Comparison of ENCODE assay signal across 1 cellular context in the genomic region with DNA sequence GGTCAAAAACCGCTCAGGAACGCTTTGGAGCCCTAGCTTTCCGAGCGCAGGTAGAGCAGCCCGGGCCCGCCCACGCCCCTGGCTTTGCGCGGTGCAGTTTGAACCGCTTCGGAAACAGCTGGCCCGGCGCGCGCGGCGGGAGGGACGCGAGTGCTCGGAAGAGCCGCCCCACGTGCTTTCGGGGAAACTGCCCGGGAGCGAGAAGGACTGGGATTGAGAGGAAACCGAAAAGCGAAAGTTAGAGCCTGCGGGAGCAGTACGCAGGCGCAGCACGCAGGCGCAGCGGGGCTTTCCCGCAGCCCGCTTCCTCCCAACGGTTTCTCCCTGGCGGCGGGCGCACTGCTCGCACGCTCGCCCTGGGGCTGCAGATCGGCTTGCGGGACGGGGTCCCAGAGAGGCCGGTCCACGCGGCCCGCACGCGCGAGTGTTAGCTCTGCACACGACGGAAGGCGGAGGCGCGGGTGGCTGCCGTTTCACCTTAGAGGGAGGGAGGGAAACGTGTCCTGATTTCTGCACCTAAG.
TF ChIP-seq lines count a peak whose summit lies in the region.

No MANE protein-coding gene starts in this region.

TF ChIP-seq in HEK293, 187 proteins besides CTCF, POLR2A, EP300 and RAD21 (continued from another document and continues in another):
- TF ChIP-seq, protein P1, sequence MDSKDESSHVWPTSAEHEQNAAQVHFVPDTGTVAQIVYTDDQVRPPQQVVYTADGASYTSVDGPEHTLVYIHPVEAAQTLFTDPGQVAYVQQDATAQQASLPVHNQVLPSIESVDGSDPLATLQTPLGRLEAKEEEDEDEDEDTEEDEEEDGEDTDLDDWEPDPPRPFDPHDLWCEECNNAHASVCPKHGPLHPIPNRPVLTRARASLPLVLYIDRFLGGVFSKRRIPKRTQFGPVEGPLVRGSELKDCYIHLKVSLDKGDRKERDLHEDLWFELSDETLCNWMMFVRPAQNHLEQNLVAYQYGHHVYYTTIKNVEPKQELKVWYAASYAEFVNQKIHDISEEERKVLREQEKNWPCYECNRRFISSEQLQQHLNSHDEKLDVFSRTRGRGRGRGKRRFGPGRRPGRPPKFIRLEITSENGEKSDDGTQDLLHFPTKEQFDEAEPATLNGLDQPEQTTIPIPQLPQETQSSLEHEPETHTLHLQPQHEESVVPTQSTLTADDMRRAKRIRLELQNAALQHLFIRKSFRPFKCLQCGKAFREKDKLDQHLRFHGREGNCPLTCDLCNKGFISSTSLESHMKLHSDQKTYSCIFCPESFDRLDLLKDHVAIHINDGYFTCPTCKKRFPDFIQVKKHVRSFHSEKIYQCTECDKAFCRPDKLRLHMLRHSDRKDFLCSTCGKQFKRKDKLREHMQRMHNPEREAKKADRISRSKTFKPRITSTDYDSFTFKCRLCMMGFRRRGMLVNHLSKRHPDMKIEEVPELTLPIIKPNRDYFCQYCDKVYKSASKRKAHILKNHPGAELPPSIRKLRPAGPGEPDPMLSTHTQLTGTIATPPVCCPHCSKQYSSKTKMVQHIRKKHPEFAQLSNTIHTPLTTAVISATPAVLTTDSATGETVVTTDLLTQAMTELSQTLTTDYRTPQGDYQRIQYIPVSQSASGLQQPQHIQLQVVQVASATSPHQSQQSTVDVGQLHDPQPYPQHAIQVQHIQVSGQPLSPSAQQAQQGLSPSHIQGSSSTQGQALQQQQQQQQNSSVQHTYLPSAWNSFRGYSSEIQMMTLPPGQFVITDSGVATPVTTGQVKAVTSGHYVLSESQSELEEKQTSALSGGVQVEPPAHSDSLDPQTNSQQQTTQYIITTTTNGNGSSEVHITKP (tag by site-specific recombination; IDR thresholded peaks at IDR 0.05), result peak; percentile 84
- TF ChIP-seq ZNF239 (tag by site-specific recombination; IDR thresholded peaks at IDR 0.05) (no peak), KLF1 (tag by site-specific recombination; IDR thresholded peaks at IDR 0.05) (peak; percentile 83), HOXC10 (CRISPR knock-in tag; IDR thresholded peaks at IDR 0.05) (peak; percentile 93; the same call in 1 of the 2 replicates), ZFP37 (tag by site-specific recombination; IDR thresholded peaks at IDR 0.05) (peak; percentile 91), TCF7L2 (IDR thresholded peaks at IDR 0.05; ENCODE audit: borderline replicate concordance, low read depth, low read length) (peak; percentile 52; the same call in 1 of the 2 replicates), ZNF791 (tag by site-specific recombination; IDR thresholded peaks at IDR 0.05) (no peak), ZNF184 (tag by site-specific recombination; IDR thresholded peaks at IDR 0.05) (0 out of 2 replicates have a peak, but pooled peaks have one; percentile 56), ZNF157 (tag by site-specific recombination; IDR thresholded peaks at IDR 0.05) (no peak), ZNF830 (tag by site-specific recombination; IDR thresholded peaks at IDR 0.05; ENCODE audit: low read depth) (no peak), ZNF768 (tag by site-specific recombination; IDR thresholded peaks at IDR 0.05) (no peak), GLI4 (tag by site-specific recombination; IDR thresholded peaks at IDR 0.05) (no peak), SALL2 (tag by site-specific recombination; IDR thresholded peaks at IDR 0.05; ENCODE audit: borderline replicate concordance) (no peak), ZNF266 (tag by site-specific recombination; IDR thresholded peaks at IDR 0.05; ENCODE audit: low read depth) (no peak), SETDB1 (IDR thresholded peaks at IDR 0.05; ENCODE audit: insufficient read length, low read length) (peak; percentile 49), ZNF391 (tag by site-specific recombination; IDR thresholded peaks at IDR 0.05; ENCODE audit: borderline replicate concordance, low read depth) (peak; percentile 67; the same call in 1 of the 2 replicates), ZBTB48 (tag by site-specific recombination; IDR thresholded peaks at IDR 0.05) (no peak), GLIS1 (tag by site-specific recombination; IDR thresholded peaks at IDR 0.05) (peak; percentile 81), ZNF155 (tag by site-specific recombination; IDR thresholded peaks at IDR 0.05) (no peak), ZNF621 (tag by site-specific recombination; IDR thresholded peaks at IDR 0.05) (no peak), ZNF560 (tag by site-specific recombination; IDR thresholded peaks at IDR 0.05; ENCODE audit: borderline replicate concordance) (no peak), KLF7 (tag by site-specific recombination; IDR thresholded peaks at IDR 0.05; ENCODE audit: borderline replicate concordance) (peak; percentile 85), ZNF785 (tag by site-specific recombination; IDR thresholded peaks at IDR 0.05) (no peak), ZNF24 (tag by site-specific recombination; IDR thresholded peaks at IDR 0.05) (peak; percentile 86), ZNF169 (tag by site-specific recombination; IDR thresholded peaks at IDR 0.05) (no peak), SP3 (tag by site-specific recombination; IDR thresholded peaks at IDR 0.05) (peak; percentile 71), ZNF501 (tag by site-specific recombination; IDR thresholded peaks at IDR 0.05) (peak; percentile 97), ZNF777 (tag by site-specific recombination; IDR thresholded peaks at IDR 0.05; ENCODE audit: borderline replicate concordance) (no peak), ZNF549 (tag by site-specific recombination; IDR thresholded peaks at IDR 0.05) (no peak), HOXD13 (CRISPR knock-in tag; IDR thresholded peaks at IDR 0.05; ENCODE audit: borderline replicate concordance) (no peak), ZFP41 (tag by site-specific recombination; IDR thresholded peaks at IDR 0.05; ENCODE audit: borderline replicate concordance) (no peak), GLIS2 (tag by site-specific recombination; IDR thresholded peaks at IDR 0.05) (peak; percentile 70; the same call in 1 of the 2 replicates)
- TF ChIP-seq, protein P2, sequence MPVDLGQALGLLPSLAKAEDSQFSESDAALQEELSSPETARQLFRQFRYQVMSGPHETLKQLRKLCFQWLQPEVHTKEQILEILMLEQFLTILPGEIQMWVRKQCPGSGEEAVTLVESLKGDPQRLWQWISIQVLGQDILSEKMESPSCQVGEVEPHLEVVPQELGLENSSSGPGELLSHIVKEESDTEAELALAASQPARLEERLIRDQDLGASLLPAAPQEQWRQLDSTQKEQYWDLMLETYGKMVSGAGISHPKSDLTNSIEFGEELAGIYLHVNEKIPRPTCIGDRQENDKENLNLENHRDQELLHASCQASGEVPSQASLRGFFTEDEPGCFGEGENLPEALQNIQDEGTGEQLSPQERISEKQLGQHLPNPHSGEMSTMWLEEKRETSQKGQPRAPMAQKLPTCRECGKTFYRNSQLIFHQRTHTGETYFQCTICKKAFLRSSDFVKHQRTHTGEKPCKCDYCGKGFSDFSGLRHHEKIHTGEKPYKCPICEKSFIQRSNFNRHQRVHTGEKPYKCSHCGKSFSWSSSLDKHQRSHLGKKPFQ (tag by site-specific recombination; IDR thresholded peaks at IDR 0.05), result peak; percentile 48; the same call in 1 of the 2 replicates
- TF ChIP-seq, protein P3, sequence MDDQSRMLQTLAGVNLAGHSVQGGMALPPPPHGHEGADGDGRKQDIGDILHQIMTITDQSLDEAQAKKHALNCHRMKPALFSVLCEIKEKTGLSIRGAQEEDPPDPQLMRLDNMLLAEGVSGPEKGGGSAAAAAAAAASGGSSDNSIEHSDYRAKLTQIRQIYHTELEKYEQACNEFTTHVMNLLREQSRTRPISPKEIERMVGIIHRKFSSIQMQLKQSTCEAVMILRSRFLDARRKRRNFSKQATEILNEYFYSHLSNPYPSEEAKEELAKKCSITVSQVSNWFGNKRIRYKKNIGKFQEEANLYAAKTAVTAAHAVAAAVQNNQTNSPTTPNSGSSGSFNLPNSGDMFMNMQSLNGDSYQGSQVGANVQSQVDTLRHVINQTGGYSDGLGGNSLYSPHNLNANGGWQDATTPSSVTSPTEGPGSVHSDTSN (CRISPR knock-in tag; IDR thresholded peaks at IDR 0.05), result peak; percentile 75; the same call in 1 of the 2 replicates
- TF ChIP-seq, protein P4, sequence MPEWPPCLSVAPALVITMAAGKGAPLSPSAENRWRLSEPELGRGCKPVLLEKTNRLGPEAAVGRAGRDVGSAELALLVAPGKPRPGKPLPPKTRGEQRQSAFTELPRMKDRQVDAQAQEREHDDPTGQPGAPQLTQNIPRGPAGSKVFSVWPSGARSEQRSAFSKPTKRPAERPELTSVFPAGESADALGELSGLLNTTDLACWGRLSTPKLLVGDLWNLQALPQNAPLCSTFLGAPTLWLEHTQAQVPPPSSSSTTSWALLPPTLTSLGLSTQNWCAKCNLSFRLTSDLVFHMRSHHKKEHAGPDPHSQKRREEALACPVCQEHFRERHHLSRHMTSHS (tag by site-specific recombination; IDR thresholded peaks at IDR 0.05), result no peak
- TF ChIP-seq, protein P5, sequence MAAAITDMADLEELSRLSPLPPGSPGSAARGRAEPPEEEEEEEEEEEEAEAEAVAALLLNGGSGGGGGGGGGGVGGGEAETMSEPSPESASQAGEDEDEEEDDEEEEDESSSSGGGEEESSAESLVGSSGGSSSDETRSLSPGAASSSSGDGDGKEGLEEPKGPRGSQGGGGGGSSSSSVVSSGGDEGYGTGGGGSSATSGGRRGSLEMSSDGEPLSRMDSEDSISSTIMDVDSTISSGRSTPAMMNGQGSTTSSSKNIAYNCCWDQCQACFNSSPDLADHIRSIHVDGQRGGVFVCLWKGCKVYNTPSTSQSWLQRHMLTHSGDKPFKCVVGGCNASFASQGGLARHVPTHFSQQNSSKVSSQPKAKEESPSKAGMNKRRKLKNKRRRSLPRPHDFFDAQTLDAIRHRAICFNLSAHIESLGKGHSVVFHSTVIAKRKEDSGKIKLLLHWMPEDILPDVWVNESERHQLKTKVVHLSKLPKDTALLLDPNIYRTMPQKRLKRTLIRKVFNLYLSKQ (tag by site-specific recombination; IDR thresholded peaks at IDR 0.05; ENCODE audit: borderline replicate concordance), result no peak
- TF ChIP-seq, protein P6, sequence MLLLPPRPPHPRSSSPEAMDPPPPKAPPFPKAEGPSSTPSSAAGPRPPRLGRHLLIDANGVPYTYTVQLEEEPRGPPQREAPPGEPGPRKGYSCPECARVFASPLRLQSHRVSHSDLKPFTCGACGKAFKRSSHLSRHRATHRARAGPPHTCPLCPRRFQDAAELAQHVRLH (tag by site-specific recombination; IDR thresholded peaks at IDR 0.05), result peak; percentile 92
- TF ChIP-seq, protein P7, sequence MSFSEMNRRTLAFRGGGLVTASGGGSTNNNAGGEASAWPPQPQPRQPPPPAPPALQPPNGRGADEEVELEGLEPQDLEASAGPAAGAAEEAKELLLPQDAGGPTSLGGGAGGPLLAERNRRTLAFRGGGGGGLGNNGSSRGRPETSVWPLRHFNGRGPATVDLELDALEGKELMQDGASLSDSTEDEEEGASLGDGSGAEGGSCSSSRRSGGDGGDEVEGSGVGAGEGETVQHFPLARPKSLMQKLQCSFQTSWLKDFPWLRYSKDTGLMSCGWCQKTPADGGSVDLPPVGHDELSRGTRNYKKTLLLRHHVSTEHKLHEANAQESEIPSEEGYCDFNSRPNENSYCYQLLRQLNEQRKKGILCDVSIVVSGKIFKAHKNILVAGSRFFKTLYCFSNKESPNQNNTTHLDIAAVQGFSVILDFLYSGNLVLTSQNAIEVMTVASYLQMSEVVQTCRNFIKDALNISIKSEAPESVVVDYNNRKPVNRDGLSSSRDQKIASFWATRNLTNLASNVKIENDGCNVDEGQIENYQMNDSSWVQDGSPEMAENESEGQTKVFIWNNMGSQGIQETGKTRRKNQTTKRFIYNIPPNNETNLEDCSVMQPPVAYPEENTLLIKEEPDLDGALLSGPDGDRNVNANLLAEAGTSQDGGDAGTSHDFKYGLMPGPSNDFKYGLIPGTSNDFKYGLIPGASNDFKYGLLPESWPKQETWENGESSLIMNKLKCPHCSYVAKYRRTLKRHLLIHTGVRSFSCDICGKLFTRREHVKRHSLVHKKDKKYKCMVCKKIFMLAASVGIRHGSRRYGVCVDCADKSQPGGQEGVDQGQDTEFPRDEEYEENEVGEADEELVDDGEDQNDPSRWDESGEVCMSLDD (tag by site-specific recombination; IDR thresholded peaks at IDR 0.05), result no peak; the same call in 1 of the 2 replicates
- TF ChIP-seq, protein P8, sequence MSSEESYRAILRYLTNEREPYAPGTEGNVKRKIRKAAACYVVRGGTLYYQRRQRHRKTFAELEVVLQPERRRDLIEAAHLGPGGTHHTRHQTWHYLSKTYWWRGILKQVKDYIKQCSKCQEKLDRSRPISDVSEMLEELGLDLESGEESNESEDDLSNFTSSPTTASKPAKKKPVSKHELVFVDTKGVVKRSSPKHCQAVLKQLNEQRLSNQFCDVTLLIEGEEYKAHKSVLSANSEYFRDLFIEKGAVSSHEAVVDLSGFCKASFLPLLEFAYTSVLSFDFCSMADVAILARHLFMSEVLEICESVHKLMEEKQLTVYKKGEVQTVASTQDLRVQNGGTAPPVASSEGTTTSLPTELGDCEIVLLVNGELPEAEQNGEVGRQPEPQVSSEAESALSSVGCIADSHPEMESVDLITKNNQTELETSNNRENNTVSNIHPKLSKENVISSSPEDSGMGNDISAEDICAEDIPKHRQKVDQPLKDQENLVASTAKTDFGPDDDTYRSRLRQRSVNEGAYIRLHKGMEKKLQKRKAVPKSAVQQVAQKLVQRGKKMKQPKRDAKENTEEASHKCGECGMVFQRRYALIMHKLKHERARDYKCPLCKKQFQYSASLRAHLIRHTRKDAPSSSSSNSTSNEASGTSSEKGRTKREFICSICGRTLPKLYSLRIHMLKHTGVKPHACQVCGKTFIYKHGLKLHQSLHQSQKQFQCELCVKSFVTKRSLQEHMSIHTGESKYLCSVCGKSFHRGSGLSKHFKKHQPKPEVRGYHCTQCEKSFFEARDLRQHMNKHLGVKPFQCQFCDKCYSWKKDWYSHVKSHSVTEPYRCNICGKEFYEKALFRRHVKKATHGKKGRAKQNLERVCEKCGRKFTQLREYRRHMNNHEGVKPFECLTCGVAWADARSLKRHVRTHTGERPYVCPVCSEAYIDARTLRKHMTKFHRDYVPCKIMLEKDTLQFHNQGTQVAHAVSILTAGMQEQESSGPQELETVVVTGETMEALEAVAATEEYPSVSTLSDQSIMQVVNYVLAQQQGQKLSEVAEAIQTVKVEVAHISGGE (tag by site-specific recombination; conservative IDR thresholded peaks at IDR 0.05; ENCODE audit: low read depth), result peak; percentile 77
- TF ChIP-seq, protein P9, sequence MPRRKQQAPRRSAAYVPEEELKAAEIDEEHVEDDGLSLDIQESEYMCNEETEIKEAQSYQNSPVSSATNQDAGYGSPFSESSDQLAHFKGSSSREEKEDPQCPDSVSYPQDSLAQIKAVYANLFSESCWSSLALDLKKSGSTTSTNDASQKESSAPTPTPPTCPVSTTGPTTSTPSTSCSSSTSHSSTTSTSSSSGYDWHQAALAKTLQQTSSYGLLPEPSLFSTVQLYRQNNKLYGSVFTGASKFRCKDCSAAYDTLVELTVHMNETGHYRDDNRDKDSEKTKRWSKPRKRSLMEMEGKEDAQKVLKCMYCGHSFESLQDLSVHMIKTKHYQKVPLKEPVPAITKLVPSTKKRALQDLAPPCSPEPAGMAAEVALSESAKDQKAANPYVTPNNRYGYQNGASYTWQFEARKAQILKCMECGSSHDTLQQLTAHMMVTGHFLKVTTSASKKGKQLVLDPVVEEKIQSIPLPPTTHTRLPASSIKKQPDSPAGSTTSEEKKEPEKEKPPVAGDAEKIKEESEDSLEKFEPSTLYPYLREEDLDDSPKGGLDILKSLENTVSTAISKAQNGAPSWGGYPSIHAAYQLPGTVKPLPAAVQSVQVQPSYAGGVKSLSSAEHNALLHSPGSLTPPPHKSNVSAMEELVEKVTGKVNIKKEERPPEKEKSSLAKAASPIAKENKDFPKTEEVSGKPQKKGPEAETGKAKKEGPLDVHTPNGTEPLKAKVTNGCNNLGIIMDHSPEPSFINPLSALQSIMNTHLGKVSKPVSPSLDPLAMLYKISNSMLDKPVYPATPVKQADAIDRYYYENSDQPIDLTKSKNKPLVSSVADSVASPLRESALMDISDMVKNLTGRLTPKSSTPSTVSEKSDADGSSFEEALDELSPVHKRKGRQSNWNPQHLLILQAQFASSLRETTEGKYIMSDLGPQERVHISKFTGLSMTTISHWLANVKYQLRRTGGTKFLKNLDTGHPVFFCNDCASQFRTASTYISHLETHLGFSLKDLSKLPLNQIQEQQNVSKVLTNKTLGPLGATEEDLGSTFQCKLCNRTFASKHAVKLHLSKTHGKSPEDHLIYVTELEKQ (tag by site-specific recombination; IDR thresholded peaks at IDR 0.05; ENCODE audit: borderline replicate concordance), result peak; percentile 90
